1 cellular context compared by ENCODE assay signal in genomic region chr12:49126852-49127763, GRCh38.
TF ChIP-seq lines count a peak whose summit lies in the region.

No MANE protein-coding gene starts in this region.

TF ChIP-seq in HEK293, 187 proteins besides CTCF, POLR2A, EP300 and RAD21 (continued from another document):
- no peak for TF ChIP-seq FEZF1 (tag by site-specific recombination; IDR thresholded peaks at IDR 0.05)
